ENCODE assay signal across 8 cellular contexts in the genomic region with DNA sequence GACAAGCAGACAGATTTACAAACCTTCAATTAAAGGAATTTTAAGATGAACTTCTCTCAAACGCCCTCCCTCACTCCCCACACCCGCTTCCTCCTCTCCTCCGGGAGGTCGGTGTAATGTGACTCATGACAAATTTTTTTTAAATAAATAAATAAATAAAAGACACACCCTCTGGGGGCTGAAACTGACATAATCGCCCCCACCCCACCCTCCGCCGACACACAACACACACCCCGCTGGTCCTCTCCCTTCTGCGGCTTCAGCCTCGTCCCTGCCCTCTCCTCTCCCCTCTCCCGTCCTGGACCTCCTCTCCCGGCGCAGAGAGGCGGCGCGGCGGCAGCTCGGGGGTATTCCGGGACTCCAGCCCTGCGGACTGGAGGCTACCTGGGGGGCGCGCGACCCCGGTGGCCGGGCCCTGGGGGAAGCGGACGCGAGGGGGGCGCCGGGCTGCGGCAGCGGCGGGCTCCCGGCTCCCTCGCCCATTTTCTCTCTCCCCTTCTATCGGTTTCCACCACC. TPM values are rescaled to one million over a fixed set of nuclear protein-coding genes. Genes with fewer than 3 reads are reported as not detected.
DNase-seq lines count a peak whose midpoint lies in the region; ATAC-seq, FAIRE-seq and TF ChIP-seq lines count a peak whose summit lies in the region.

No MANE protein-coding gene starts in this region.

- H3K79me2 ChIP-seq in HepG2 (ENCODE audit: insufficient read depth, low read length) = peaks cover 47% of the 10 kb centered on the region

- POLR2A ChIA-PET in HepG2 (lab: Yijun Ruan, JAX) = no interaction called here

- H3K4me1 ChIP-seq in HepG2 (ENCODE audit: insufficient read depth, low read length) = peaks cover 36% of the 10 kb centered on the region

- H3K27ac ChIP-seq in coronary artery (peak overlapping the region; percentile 97 to 99), HepG2 (ENCODE audit: extremely low read length, insufficient read depth, low read length) (peak overlapping the region; percentile 93)

- peaks cover 0 to 3% of the 10 kb centered on the region in 2 experiments; a peak in 1 of 5 replicates for H3K27me3 ChIP-seq in HepG2 (ENCODE audit: control insufficient read depth in 1 of 2, insufficient read depth in 2 of 2, low read length in 2 of 2)

- TF ChIP-seq EP300 in HepG2 (IDR thresholded peaks at IDR 0.05; ENCODE audit: low read depth in 2 of 2, low read length in 2 of 2) = no peak
- no peak for TF ChIP-seq EP300 in HepG2 (CRISPR knock-in tag; IDR thresholded peaks at IDR 0.05; ENCODE audit: borderline replicate concordance)

- no TSS peak for BruUV-seq in HepG2 (replicated peaks; lab: Mats Ljungman, UMichigan)

- no peak overlapping the region for H2AFZ ChIP-seq in HepG2 (ENCODE audit: low read length)

- FAIRE-seq in HepG2 (lab: Jason Lieb, UNC) = no peak

- intact Hi-C loops in HepG2 (cut with micrococcal nuclease; ENCODE audit: unreplicated experiment) = loop anchor here (2.0 kb wide), 2 partner anchors 23 to 125 kb away; no protein-coding TSS in a partner anchor

- in situ Hi-C loops in HepG2 (cut with HindIII; ENCODE audit: extremely low pct_ligation_motif_present, low pct_unique_long_range_greater_than_20kb) = no loop called here

- ATAC-seq in GM21825 (IDR thresholded peaks at IDR 0.05; ENCODE audit: unreplicated experiment) (peak; percentile 9), HepG2 (peak; percentile 69)

- H4K20me1 ChIP-seq in HepG2 (ENCODE audit: insufficient read depth, low read length) = peaks cover 6% of the 10 kb centered on the region; the same call in 1 of the 2 replicates

- TF ChIP-seq RAD21 in HepG2 (CRISPR knock-in tag; IDR thresholded peaks at IDR 0.05) = no peak

- H3K4me2 ChIP-seq in HepG2 (ENCODE audit: low read depth, low read length) = peak overlapping the region; percentile 76

- DNase-seq in EH (ENCODE audit: low read depth) (peak; percentile 82), LoVo (ENCODE audit: low spot score) (peak; percentile 75), coronary artery (ENCODE audit: low spot score) (peak; percentile 85), HepG2 (ENCODE audit: low spot score) (peak; percentile 30), COLO829 (ENCODE audit: low spot score) (no peak)
- DNase-seq in activated CD4-positive, CD25-positive, alpha-beta regulatory T cell treated with anti-CD3 and anti-CD28 coated beads, Interleukin-2, amount 50 U/mL, for 72 hours = peak; percentile 63
- peak; percentile 13 to 17 for DNase-seq in stimulated activated CD4-positive, alpha-beta T cell treated with anti-CD3 and anti-CD28 coated beads, Interleukin-2, amount 100 ng/mL, for 48 hours

- TF ChIP-seq CTCF in coronary artery (IDR thresholded peaks at IDR 0.05) = no peak
- no peak for TF ChIP-seq CTCF in HepG2 (CRISPR knock-in tag; IDR thresholded peaks at IDR 0.05)

- TF ChIP-seq POLR2A in HepG2 (IDR thresholded peaks at IDR 0.05; ENCODE audit: insufficient read depth in 1 of 2, low read depth in 2 of 2, low read length in 2 of 2) = no peak

- CTCF ChIA-PET in HepG2 (lab: Yijun Ruan, JAX; ENCODE audit: low intra/inter-chr PET ratio, low total read pairs) = interaction anchor here (1.0 kb wide), 1 partner anchor 135 kb away, joined by 4 read pairs; no protein-coding TSS in a partner anchor

- no peaks in the 10 kb centered on the region for H3K9me3 ChIP-seq in HepG2 (ENCODE audit: low read length)

- WGBS in HepG2 (ENCODE audit: low lambda C conversion rate) = 1% methylated on average over 18 of the region's 36 CpGs

- H3K9ac ChIP-seq in HepG2 (ENCODE audit: insufficient read depth, low read depth, low read length) = peak overlapping the region; percentile 93

- H3K4me3 ChIP-seq in coronary artery = peak overlapping the region; percentile 86
- H3K4me3 ChIP-seq in HepG2 (replicated peaks in 1 of 3; ENCODE audit: insufficient read depth in 1 of 3, low read depth in 2 of 3, low read length in 3 of 3) = peak overlapping the region; percentile 75 to 100 (median 95)

- H3K36me3 ChIP-seq in HepG2 (replicated peaks in 1 of 2; ENCODE audit: control insufficient read depth in 1 of 2, insufficient read depth in 2 of 2, low read length in 2 of 2) = no peaks in the 10 kb centered on the region

TF ChIP-seq in HepG2, 621 proteins besides CTCF, POLR2A, EP300 and RAD21 (continues in another document):
- TF ChIP-seq, protein P1, sequence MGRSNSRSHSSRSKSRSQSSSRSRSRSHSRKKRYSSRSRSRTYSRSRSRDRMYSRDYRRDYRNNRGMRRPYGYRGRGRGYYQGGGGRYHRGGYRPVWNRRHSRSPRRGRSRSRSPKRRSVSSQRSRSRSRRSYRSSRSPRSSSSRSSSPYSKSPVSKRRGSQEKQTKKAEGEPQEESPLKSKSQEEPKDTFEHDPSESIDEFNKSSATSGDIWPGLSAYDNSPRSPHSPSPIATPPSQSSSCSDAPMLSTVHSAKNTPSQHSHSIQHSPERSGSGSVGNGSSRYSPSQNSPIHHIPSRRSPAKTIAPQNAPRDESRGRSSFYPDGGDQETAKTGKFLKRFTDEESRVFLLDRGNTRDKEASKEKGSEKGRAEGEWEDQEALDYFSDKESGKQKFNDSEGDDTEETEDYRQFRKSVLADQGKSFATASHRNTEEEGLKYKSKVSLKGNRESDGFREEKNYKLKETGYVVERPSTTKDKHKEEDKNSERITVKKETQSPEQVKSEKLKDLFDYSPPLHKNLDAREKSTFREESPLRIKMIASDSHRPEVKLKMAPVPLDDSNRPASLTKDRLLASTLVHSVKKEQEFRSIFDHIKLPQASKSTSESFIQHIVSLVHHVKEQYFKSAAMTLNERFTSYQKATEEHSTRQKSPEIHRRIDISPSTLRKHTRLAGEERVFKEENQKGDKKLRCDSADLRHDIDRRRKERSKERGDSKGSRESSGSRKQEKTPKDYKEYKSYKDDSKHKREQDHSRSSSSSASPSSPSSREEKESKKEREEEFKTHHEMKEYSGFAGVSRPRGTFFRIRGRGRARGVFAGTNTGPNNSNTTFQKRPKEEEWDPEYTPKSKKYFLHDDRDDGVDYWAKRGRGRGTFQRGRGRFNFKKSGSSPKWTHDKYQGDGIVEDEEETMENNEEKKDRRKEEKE (IDR thresholded peaks at IDR 0.05) = no peak
- TF ChIP-seq, protein P2, sequence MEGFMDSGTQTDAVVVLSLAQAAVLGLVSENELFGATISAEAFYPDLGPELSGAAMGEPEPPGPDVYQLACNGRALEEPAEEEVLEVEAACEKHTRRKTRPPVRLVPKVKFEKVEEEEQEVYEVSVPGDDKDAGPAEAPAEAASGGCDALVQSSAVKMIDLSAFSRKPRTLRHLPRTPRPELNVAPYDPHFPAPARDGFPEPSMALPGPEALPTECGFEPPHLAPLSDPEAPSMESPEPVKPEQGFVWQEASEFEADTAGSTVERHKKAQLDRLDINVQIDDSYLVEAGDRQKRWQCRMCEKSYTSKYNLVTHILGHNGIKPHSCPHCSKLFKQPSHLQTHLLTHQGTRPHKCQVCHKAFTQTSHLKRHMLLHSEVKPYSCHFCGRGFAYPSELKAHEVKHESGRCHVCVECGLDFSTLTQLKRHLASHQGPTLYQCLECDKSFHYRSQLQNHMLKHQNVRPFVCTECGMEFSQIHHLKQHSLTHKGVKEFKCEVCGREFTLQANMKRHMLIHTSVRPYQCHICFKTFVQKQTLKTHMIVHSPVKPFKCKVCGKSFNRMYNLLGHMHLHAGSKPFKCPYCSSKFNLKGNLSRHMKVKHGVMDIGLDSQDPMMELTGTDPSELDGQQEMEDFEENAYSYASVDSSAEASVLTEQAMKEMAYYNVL (CRISPR knock-in tag; IDR thresholded peaks at IDR 0.05; ENCODE audit: borderline replicate concordance) = no peak
- TF ChIP-seq PHF8 (CRISPR knock-in tag; IDR thresholded peaks at IDR 0.05) = no peak
- TF ChIP-seq ZNF713 (CRISPR knock-in tag; IDR thresholded peaks at IDR 0.05) = no peak
- no peak for TF ChIP-seq ZNF670 (CRISPR knock-in tag; IDR thresholded peaks at IDR 0.05; ENCODE audit: borderline replicate concordance)
- TF ChIP-seq ARNT2 (CRISPR knock-in tag; IDR thresholded peaks at IDR 0.05; ENCODE audit: low read depth) = no peak
- TF ChIP-seq KDM5A (IDR thresholded peaks at IDR 0.05; ENCODE audit: borderline replicate concordance, low read length) = peak; percentile 36; the same call in 1 of the 2 replicates
- TF ChIP-seq ZNF253 (CRISPR knock-in tag; IDR thresholded peaks at IDR 0.05; ENCODE audit: borderline replicate concordance) = no peak
- no peak for TF ChIP-seq CBX5 (CRISPR knock-in tag; IDR thresholded peaks at IDR 0.05; ENCODE audit: borderline replicate concordance)
- TF ChIP-seq PHF21A (CRISPR knock-in tag; IDR thresholded peaks at IDR 0.05) = 0 out of 2 replicates have a peak, but pooled peaks have one; percentile 27
- TF ChIP-seq SCMH1 (CRISPR knock-in tag; IDR thresholded peaks at IDR 0.05; ENCODE audit: borderline replicate concordance) = no peak
- peak; percentile 54 for TF ChIP-seq ZNF563 (CRISPR knock-in tag; IDR thresholded peaks at IDR 0.05)
- TF ChIP-seq ZBTB8A (CRISPR knock-in tag; IDR thresholded peaks at IDR 0.05; ENCODE audit: borderline replicate concordance, low read depth) = no peak

RNA-seq across cellular contexts. Expression of a gene that starts 0.7 kb away (rescaled TPM):
- 22.9 and 29.3 TPM in 2 replicates for total RNA-seq in HepG2 (2016; rRNA removed; fragmentation: Illumina TruSeq; extraction: Trizol)
- 3.5 and 4.0 TPM in 2 replicates for total RNA-seq in HepG2 (2016; cell fraction: cytosol; rRNA removed; fragmentation: Illumina TruSeq; extraction: Trizol; ENCODE audit: low read depth)
- 23.9 and 24.7 TPM in 2 replicates for total RNA-seq in HepG2 (2016; cell fraction: insoluble cytoplasmic fraction; rRNA removed; fragmentation: Illumina TruSeq; extraction: Trizol)
- total RNA-seq in HepG2 (2016; cell fraction: membrane; rRNA removed; fragmentation: Illumina TruSeq; extraction: Trizol) = 9.3 and 10.0 TPM in 2 replicates
- total RNA-seq in HepG2 (2016; cell fraction: nucleus; rRNA removed; fragmentation: Illumina TruSeq; extraction: Trizol) = 18.3 and 20.7 TPM in 2 replicates
- polyA plus RNA-seq in HepG2 (2011; rRNA removed) = 16.4 and 20.9 TPM in 2 replicates
- polyA plus RNA-seq in HepG2 (2011; cell fraction: cytosol; rRNA removed) = 13.4 and 17.1 TPM in 2 replicates
- 11.7 and 12.2 TPM in 2 replicates for polyA plus RNA-seq in HepG2 (2011; cell fraction: nucleus; rRNA removed)
- 12.8 and 18.5 TPM in 2 replicates for polyA plus RNA-seq in HepG2 (2012)
- polyA plus RNA-seq in HepG2 (2016; cell fraction: cytosol; fragmentation: Illumina TruSeq; extraction: Trizol; ENCODE audit: low read depth) = 1.3 TPM in 2 replicates
- 28.5 and 28.8 TPM in 2 replicates for polyA plus RNA-seq in HepG2 (2016; cell fraction: insoluble cytoplasmic fraction; fragmentation: Illumina TruSeq; extraction: Trizol; ENCODE audit: low read depth)
- polyA plus RNA-seq in HepG2 (2016; cell fraction: membrane; fragmentation: Illumina TruSeq; extraction: Trizol; ENCODE audit: low read depth) = 4.5 and 5.5 TPM in 2 replicates
- 18.6 and 19.8 TPM in 2 replicates for polyA plus RNA-seq in HepG2 (2016; cell fraction: nucleus; fragmentation: Illumina TruSeq; extraction: Trizol; ENCODE audit: insufficient read depth, low read depth)
- 13.8 and 16.1 TPM in 2 replicates for polyA minus RNA-seq in HepG2 (2011; rRNA and poly(A)+ RNA removed; ENCODE audit: low replicate concordance)
- 11.3 and 13.0 TPM in 2 replicates for polyA minus RNA-seq in HepG2 (2011; cell fraction: cytosol; rRNA and poly(A)+ RNA removed)
- 37.5 and 44.6 TPM in 2 replicates for polyA minus RNA-seq in HepG2 (2011; cell fraction: nucleus; rRNA and poly(A)+ RNA removed)
